Comparison of ENCODE assay signal across 17 cellular contexts in the genomic region with DNA sequence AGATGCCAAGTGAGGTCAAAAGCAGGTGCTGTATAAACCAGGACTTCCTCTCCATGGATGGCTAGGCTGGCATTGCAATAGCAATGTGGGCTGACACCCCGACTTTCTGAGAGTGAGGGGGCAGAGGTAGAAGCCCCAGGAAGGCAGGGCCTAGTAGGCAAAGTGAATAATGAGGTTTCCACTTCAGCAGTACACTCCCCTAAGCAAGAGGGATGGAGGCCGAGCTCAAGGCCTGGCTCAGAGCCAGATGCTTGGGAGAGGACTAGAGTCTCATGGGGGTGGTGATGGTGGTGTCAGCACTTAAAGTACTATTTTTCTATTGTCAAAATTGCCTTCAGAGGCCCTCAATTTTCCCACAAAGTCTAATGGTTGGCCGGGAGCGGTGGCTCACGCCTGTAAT. TPM values are rescaled to one million over a fixed set of nuclear protein-coding genes. Genes with fewer than 3 reads are reported as not detected.
DNase-seq lines count a peak whose midpoint lies in the region; TF ChIP-seq lines count a peak whose summit lies in the region.
"Had no signal": no experiment of that assay in that cellular context is flagged by ENCODE, and none has a peak within 500 bp of the region (broad histone marks: within the 10 kb centered on the region; RNA-seq: fewer than 3 reads in every experiment).

No MANE protein-coding gene starts in this region.

- no peak overlapping the region for H2AFZ ChIP-seq in mammary epithelial cell (ENCODE audit: low read depth, low read length)

- BruUV-seq in A673 (replicated peaks; lab: Mats Ljungman, UMichigan) (no TSS peak), mammary epithelial cell (replicated peaks; lab: Mats Ljungman, UMichigan) (no TSS peak)

- H3K4me2 ChIP-seq in mammary epithelial cell (ENCODE audit: insufficient read depth, low read depth, low read length): no peak overlapping the region

- no peak overlapping the region for H3K27ac ChIP-seq in A673 (ENCODE audit: low read depth, low read length, poor library complexity, severe bottlenecking)
- peak overlapping the region; percentile 5; the same call in 1 of the 2 replicates for H3K27ac ChIP-seq in WERI-Rb-1
- H3K27ac ChIP-seq in mammary epithelial cell (ENCODE audit: insufficient read depth, low read depth, low read length): no peak overlapping the region
- H3K27ac ChIP-seq: BLaER1 treated with 17β-estradiol and CSF1 and Interleukin-3, amounts not matched to agents 10 nM and 100 nM had no signal

- no peaks in the 10 kb centered on the region for H3K27me3 ChIP-seq in A673 (replicated peaks; ENCODE audit: insufficient read depth, low read depth, low read length, poor library complexity)
- H3K27me3 ChIP-seq in WERI-Rb-1 (ENCODE audit: insufficient read depth, low read depth, severe bottlenecking): no peaks in the 10 kb centered on the region
- no peaks in the 10 kb centered on the region for H3K27me3 ChIP-seq in mammary epithelial cell (ENCODE audit: insufficient read depth, low read length)
- H3K27me3 ChIP-seq: BLaER1 treated with 17β-estradiol and CSF1 and Interleukin-3, amounts not matched to agents 10 nM and 100 nM had no signal

- no peaks in the 10 kb centered on the region for H3K79me2 ChIP-seq in mammary epithelial cell (ENCODE audit: insufficient read depth, low read length)

- no peaks in the 10 kb centered on the region for H4K20me1 ChIP-seq in mammary epithelial cell (ENCODE audit: insufficient read depth, low read length)
- H4K20me1 ChIP-seq: BLaER1 treated with 17β-estradiol and CSF1 and Interleukin-3, amounts not matched to agents 10 nM and 100 nM had no signal

- POLR2A ChIA-PET in A673 (lab: Charles Lee; ENCODE audit: low non-redundant PET): no interaction called here

- H3K4me1 ChIP-seq in A673 (ENCODE audit: insufficient read depth, low read length, poor library complexity, severe bottlenecking): no peaks in the 10 kb centered on the region
- H3K4me1 ChIP-seq in mammary epithelial cell (ENCODE audit: insufficient read depth, low read length): no peaks in the 10 kb centered on the region

- DNase-seq in DMS79 treated with DMSO at 0.1 percent for 48 hours (lab: John Stamatoyannopoulos, UW) (peak; percentile 11), DMS79 (lab: John Stamatoyannopoulos, UW) (no peak), NCI-H345 (lab: John Stamatoyannopoulos, UW) (peak; percentile 34), NCI-H345 treated with DMSO at 0.1 percent for 48 hours (lab: John Stamatoyannopoulos, UW; ENCODE audit: unreplicated experiment) (no peak), A673 (ENCODE audit: low spot score) (peak; percentile 18), WERI-Rb-1 (no peak), mammary epithelial cell (no peak), DMS114 treated with DMSO at 0.1 percent for 48 hours (lab: John Stamatoyannopoulos, UW; ENCODE audit: unreplicated experiment) (no peak)
- DNase-seq: 8988T; Calu3; CD8-positive, alpha-beta T cell; DMS153; DND-41; EL; H9 had no signal

- intact Hi-C loops in A673 (cut with micrococcal nuclease; ENCODE audit: unreplicated experiment) (no loop called here), mammary epithelial cell (cut with micrococcal nuclease) (no loop called here)

- CTCF ChIA-PET in A673 (lab: Charles Lee): no interaction called here
- CTCF ChIA-PET in mammary epithelial cell (lab: Charles Lee; ENCODE audit: low non-redundant PET): no interaction called here

- no peak overlapping the region for H3K4me3 ChIP-seq in A673 (ENCODE audit: low read depth, low read length, poor library complexity, severe bottlenecking)
- H3K4me3 ChIP-seq in WERI-Rb-1 (ENCODE audit: low read depth, low read length): no peak overlapping the region
- no peak overlapping the region for H3K4me3 ChIP-seq in mammary epithelial cell (replicated peaks in 1 of 3; ENCODE audit: insufficient read depth in 1 of 3, low read depth in 2 of 3, low read length in 3 of 3)
- H3K4me3 ChIP-seq: BLaER1 treated with 17β-estradiol and CSF1 and Interleukin-3, amounts not matched to agents 10 nM and 100 nM; GM12878 had no signal

- in situ Hi-C loops in mammary epithelial cell (cut with MboI; ENCODE audit: low sequenced_read_pairs in 2 of 2): no loop called here

- no peaks in the 10 kb centered on the region for H3K9me3 ChIP-seq in A673 (ENCODE audit: low read depth, low read length, poor library complexity, severe bottlenecking)
- H3K9me3 ChIP-seq in WERI-Rb-1 (ENCODE audit: severe bottlenecking): peaks cover 11% of the 10 kb centered on the region
- peaks cover 9% of the 10 kb centered on the region for H3K9me3 ChIP-seq in mammary epithelial cell (replicated peaks; ENCODE audit: insufficient read depth, low read length)

- dilution Hi-C loops in mammary epithelial cell (cut with HindIII; ENCODE audit: low sequenced_read_pairs): no loop called here

- TF ChIP-seq CTCF in A673 (conservative IDR thresholded peaks at IDR 0.05; ENCODE audit: low read depth, low read length): no peak
- TF ChIP-seq CTCF in WERI-Rb-1 (IDR thresholded peaks at IDR 0.05; ENCODE audit: low read depth, low read length): no peak
- TF ChIP-seq CTCF in mammary epithelial cell (conservative IDR thresholded peaks at IDR 0.05 in 1 of 2, IDR thresholded peaks at IDR 0.05 in 1 of 2; ENCODE audit: extremely low read depth in 1 of 2, insufficient read depth in 1 of 2, low read depth in 1 of 2, low read length in 2 of 2): no peak

- H3K9ac ChIP-seq in mammary epithelial cell (ENCODE audit: insufficient read depth, low read length): no peak overlapping the region
- H3K9ac ChIP-seq: BLaER1 treated with 17β-estradiol and CSF1 and Interleukin-3, amounts not matched to agents 10 nM and 100 nM had no signal

- no peaks in the 10 kb centered on the region for H3K36me3 ChIP-seq in A673 (ENCODE audit: insufficient read depth, low read length, poor library complexity, severe bottlenecking)
- H3K36me3 ChIP-seq in WERI-Rb-1: no peaks in the 10 kb centered on the region
- no peaks in the 10 kb centered on the region for H3K36me3 ChIP-seq in mammary epithelial cell (ENCODE audit: insufficient read depth, low read length)

- 96% methylated on average over 4 of the region's 5 CpGs for WGBS in mammary epithelial cell (ENCODE audit: low coverage, missing lambda C conversion rate)

RNA-seq across cellular contexts. Expression of gene HK2, which starts 41.6 kb away (rescaled TPM):
- total RNA-seq in A673 (2021) (40.1 and 42.6 TPM in 2 replicates), mammary epithelial cell (10 to 100 TPM; 13.0 to 56.1 TPM)
- polyA plus RNA-seq in mammary epithelial cell: 41.0 TPM
- 131 TPM for polyA minus RNA-seq in mammary epithelial cell

Comparison
In these comparisons a context has a peak if more than half of its experiments do, and no peak if none do; other contexts are left out.
1. DNase-seq: peak in DMS79 treated with DMSO at 0.1 percent for 48 hours (single experiment), NCI-H345 (single experiment) and A673 (single experiment); none in DMS79 (single experiment), NCI-H345 treated with DMSO at 0.1 percent for 48 hours (single experiment), WERI-Rb-1 (single experiment), mammary epithelial cell (single experiment) and DMS114 treated with DMSO at 0.1 percent for 48 hours (single experiment).